13 cellular contexts compared by ENCODE assay signal in the genomic region with DNA sequence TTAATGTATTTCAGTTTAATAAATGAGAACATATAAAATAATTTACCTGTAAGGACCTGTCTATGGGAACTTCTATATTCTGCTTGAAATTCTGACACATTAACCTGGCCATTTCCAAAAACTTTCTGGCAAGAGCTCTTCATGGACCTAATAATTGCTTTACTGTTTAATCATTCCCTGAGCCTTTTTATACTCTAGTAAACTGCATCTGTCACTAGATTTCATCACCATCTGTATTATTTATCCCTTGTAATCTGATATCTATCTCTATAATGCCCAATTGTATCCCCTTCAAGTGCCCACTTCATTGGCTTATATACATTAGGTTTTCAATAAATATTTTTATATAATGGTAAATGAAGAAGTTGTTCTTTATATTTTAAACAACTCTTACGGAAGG.
A peak's percentile ranks its signal among the peaks of the same experiment; 100 is the strongest.
DNase-seq lines count a peak whose midpoint lies in the region; ATAC-seq and TF ChIP-seq lines count a peak whose summit lies in the region.
"Had no signal": no experiment of that assay in that cellular context is flagged by ENCODE, and none has a peak within 500 bp of the region (broad histone marks: within the 10 kb centered on the region; RNA-seq: fewer than 3 reads in every experiment).

No MANE protein-coding gene starts in this region.

- intact Hi-C loops in Panc1 (cut with micrococcal nuclease; ENCODE audit: unreplicated experiment): loop anchor here (10.0 kb wide), 1 partner anchor 87 kb away; no protein-coding TSS in a partner anchor
- intact Hi-C loops in prostate gland (cut with DNase I): loop anchor here (10.0 kb wide), 1 partner anchor 97 kb away; no protein-coding TSS in a partner anchor
- intact Hi-C loops in dorsolateral prefrontal cortex (cut with DNase I): no loop called here

- no TSS peak for BruUV-seq in Panc1 (replicated peaks; lab: Mats Ljungman, UMichigan)

- no peaks in the 10 kb centered on the region for H3K27me3 ChIP-seq in Panc1 (ENCODE audit: control insufficient read depth, insufficient read depth, low read length)
- no peaks in the 10 kb centered on the region for H3K27me3 ChIP-seq in prostate gland (replicated peaks; ENCODE audit: insufficient read depth)
- H3K27me3 ChIP-seq in dorsolateral prefrontal cortex: no peaks in the 10 kb centered on the region
- H3K27me3 ChIP-seq: testis had no signal

- H3K27ac ChIP-seq in Panc1 (ENCODE audit: low read length) (peak overlapping the region; percentile 76), prostate gland (peak overlapping the region; percentile 79 to 80), dorsolateral prefrontal cortex (no peak overlapping the region)
- H3K27ac ChIP-seq: KMS-11 had no signal

- H3K4me1 ChIP-seq in Panc1 (ENCODE audit: control insufficient read depth, insufficient read depth, low read length) (no peaks in the 10 kb centered on the region; the same call in 1 of the 2 replicates), prostate gland (replicated peaks) (peaks cover 10% of the 10 kb centered on the region)

- DNase-seq in DMS 273 (lab: John Stamatoyannopoulos, UW; ENCODE audit: unreplicated experiment) (peak; percentile 77), Panc1 (ENCODE audit: low read depth, low spot score) (no peak), fibroblast of gingiva (ENCODE audit: low read depth) (peak; percentile 12), prostate gland (ENCODE audit: low spot score) (no peak), WTC11 (ENCODE audit: low spot score) (no peak), dorsolateral prefrontal cortex (no peak), NCI-H1930 (lab: John Stamatoyannopoulos, UW) (no peak)
- no peak for DNase-seq in stimulated activated naive CD8-positive, alpha-beta T cell treated with anti-CD3 and anti-CD28 coated beads, Interleukin-15, amount 100 ng/mL, for 72 hours
- DNase-seq: activated CD4-positive, alpha-beta T cell treated with anti-CD3 and anti-CD28 coated beads for 36 hours; DND-41; testis had no signal

- WGBS in prostate gland: 10% methylated on average over 1 of the region's 1 CpG

- peaks cover 30% of the 10 kb centered on the region for H3K36me3 Mint-ChIP-seq in WTC11

- peaks cover 5% of the 10 kb centered on the region for H3K9me3 ChIP-seq in Panc1 (ENCODE audit: control insufficient read depth, insufficient read depth, low read depth, low read length)
- no peaks in the 10 kb centered on the region for H3K9me3 ChIP-seq in prostate gland
- H3K9me3 ChIP-seq: testis had no signal

- no peaks in the 10 kb centered on the region for H3K27me3 Mint-ChIP-seq in WTC11 (ENCODE audit: low read depth)
- no peaks in the 10 kb centered on the region for H3K27me3 Mint-ChIP-seq in stimulated activated naive CD8-positive, alpha-beta T cell treated with anti-CD3 and anti-CD28 coated beads, Interleukin-15, amount 100 ng/mL, for 72 hours
- H3K27me3 Mint-ChIP-seq: activated CD4-positive, alpha-beta T cell treated with anti-CD3 and anti-CD28 coated beads for 36 hours; progenitor cell of endocrine pancreas had no signal

- peaks cover 40% of the 10 kb centered on the region for H3K9me3 Mint-ChIP-seq in WTC11
- H3K9me3 Mint-ChIP-seq in stimulated activated naive CD8-positive, alpha-beta T cell treated with anti-CD3 and anti-CD28 coated beads, Interleukin-15, amount 100 ng/mL, for 72 hours: peaks cover 26 to 28% of the 10 kb centered on the region in 2 donors

- H3K4me1 Mint-ChIP-seq in WTC11: peaks cover 4% of the 10 kb centered on the region
- H3K4me1 Mint-ChIP-seq in stimulated activated naive CD8-positive, alpha-beta T cell treated with anti-CD3 and anti-CD28 coated beads, Interleukin-15, amount 100 ng/mL, for 72 hours: peaks cover 19% of the 10 kb centered on the region

- CTCF ChIA-PET in Panc1 (lab: Charles Lee) (no interaction called here), WTC11 (lab: Charles Lee) (interaction anchor here (0.6 kb wide), 1 partner anchor 26 kb away, joined by 3 read pairs; no protein-coding TSS in a partner anchor)

- no peaks in the 10 kb centered on the region for H3K36me3 ChIP-seq in Panc1 (ENCODE audit: control insufficient read depth, insufficient read depth, low read length)
- no peaks in the 10 kb centered on the region for H3K36me3 ChIP-seq in prostate gland

- POLR2A ChIA-PET in Panc1 (lab: Charles Lee): no interaction called here
- POLR2A ChIA-PET in WTC11 (lab: Charles Lee): no interaction called here

- no peak for TF ChIP-seq POLR2A in prostate gland (IDR thresholded peaks at IDR 0.05)

- no peak overlapping the region for H3K27ac Mint-ChIP-seq in WTC11
- no peak overlapping the region for H3K27ac Mint-ChIP-seq in stimulated activated naive CD8-positive, alpha-beta T cell treated with anti-CD3 and anti-CD28 coated beads, Interleukin-15, amount 100 ng/mL, for 72 hours
- H3K27ac Mint-ChIP-seq: activated CD4-positive, alpha-beta T cell treated with anti-CD3 and anti-CD28 coated beads for 36 hours; progenitor cell of endocrine pancreas had no signal

- no peak overlapping the region for H3K4me3 ChIP-seq in Panc1 (ENCODE audit: low read depth in 2 of 2, low read length in 2 of 2)
- no peak overlapping the region for H3K4me3 ChIP-seq in prostate gland
- no peak overlapping the region for H3K4me3 ChIP-seq in dorsolateral prefrontal cortex
- H3K4me3 ChIP-seq: testis had no signal

- no peak for TF ChIP-seq CTCF in Panc1 (IDR thresholded peaks at IDR 0.05)
- no peak for TF ChIP-seq CTCF in prostate gland (IDR thresholded peaks at IDR 0.05)
- no peak for TF ChIP-seq CTCF in WTC11 (IDR thresholded peaks at IDR 0.05)
- no peak for TF ChIP-seq CTCF in dorsolateral prefrontal cortex (IDR thresholded peaks at IDR 0.05 in 54 of 56, conservative IDR thresholded peaks at IDR 0.05 in 2 of 56; ENCODE audit: low read depth in 1 of 56, partially characterized antibody in 56 of 56)

- H3K4me3 Mint-ChIP-seq in WTC11: no peak overlapping the region
- no peak overlapping the region for H3K4me3 Mint-ChIP-seq in stimulated activated naive CD8-positive, alpha-beta T cell treated with anti-CD3 and anti-CD28 coated beads, Interleukin-15, amount 100 ng/mL, for 72 hours
- H3K4me3 Mint-ChIP-seq: activated CD4-positive, alpha-beta T cell treated with anti-CD3 and anti-CD28 coated beads for 36 hours had no signal

- peak; percentile 12; the same call in 1 of the 2 replicates for ATAC-seq in Panc1
- no peak for ATAC-seq in WTC11
- ATAC-seq in stimulated activated naive CD8-positive, alpha-beta T cell treated with anti-CD3 and anti-CD28 coated beads, Interleukin-15, amount 100 ng/mL, for 72 hours: no peak
- ATAC-seq: activated CD4-positive, alpha-beta T cell treated with anti-CD3 and anti-CD28 coated beads for 36 hours had no signal

- in situ Hi-C loops in Panc1 (cut with HindIII; ENCODE audit: low pct_unique_long_range_greater_than_20kb, low sequenced_read_pairs): no loop called here

TF ChIP-seq in WTC11, 78 proteins besides CTCF, POLR2A, EP300 and RAD21:
- TF ChIP-seq GRHL2 (CRISPR knock-in tag; IDR thresholded peaks at IDR 0.05; ENCODE audit: insufficient replicate concordance, severe bottlenecking): no peak
- TF ChIP-seq ELF4 (CRISPR knock-in tag; IDR thresholded peaks at IDR 0.05; ENCODE audit: low read depth): no peak
- TF ChIP-seq FOXP1 (CRISPR knock-in tag; IDR thresholded peaks at IDR 0.05; ENCODE audit: borderline replicate concordance): no peak
- TF ChIP-seq MLX (CRISPR knock-in tag; IDR thresholded peaks at IDR 0.05): no peak
- TF ChIP-seq HMGA2 (CRISPR knock-in tag; IDR thresholded peaks at IDR 0.05): no peak
TF ChIP-seq in WTC11: peak in this region for 0.

Comparison
In these comparisons a context has a peak if more than half of its experiments do, and no peak if none do; other contexts are left out.
1. DNase-seq: peak in DMS 273 (single experiment) and fibroblast of gingiva (single experiment); none in Panc1 (single experiment), prostate gland (single experiment), WTC11 (single experiment), dorsolateral prefrontal cortex (0 of 10), stimulated activated naive CD8-positive, alpha-beta T cell treated with anti-CD3 and anti-CD28 coated beads, Interleukin-15, amount 100 ng/mL, for 72 hours (0 of 2) and NCI-H1930 (0 of 2).
2. H3K27ac ChIP-seq: peak in Panc1 (single experiment) and prostate gland (2 of 2); none in dorsolateral prefrontal cortex (0 of 59).
3. intact Hi-C loops: an anchor here in Panc1 (10.0 kb wide) and prostate gland (10.0 kb wide); none called in dorsolateral prefrontal cortex.